ENCODE assay signal across 8 cellular contexts in the genomic region with DNA sequence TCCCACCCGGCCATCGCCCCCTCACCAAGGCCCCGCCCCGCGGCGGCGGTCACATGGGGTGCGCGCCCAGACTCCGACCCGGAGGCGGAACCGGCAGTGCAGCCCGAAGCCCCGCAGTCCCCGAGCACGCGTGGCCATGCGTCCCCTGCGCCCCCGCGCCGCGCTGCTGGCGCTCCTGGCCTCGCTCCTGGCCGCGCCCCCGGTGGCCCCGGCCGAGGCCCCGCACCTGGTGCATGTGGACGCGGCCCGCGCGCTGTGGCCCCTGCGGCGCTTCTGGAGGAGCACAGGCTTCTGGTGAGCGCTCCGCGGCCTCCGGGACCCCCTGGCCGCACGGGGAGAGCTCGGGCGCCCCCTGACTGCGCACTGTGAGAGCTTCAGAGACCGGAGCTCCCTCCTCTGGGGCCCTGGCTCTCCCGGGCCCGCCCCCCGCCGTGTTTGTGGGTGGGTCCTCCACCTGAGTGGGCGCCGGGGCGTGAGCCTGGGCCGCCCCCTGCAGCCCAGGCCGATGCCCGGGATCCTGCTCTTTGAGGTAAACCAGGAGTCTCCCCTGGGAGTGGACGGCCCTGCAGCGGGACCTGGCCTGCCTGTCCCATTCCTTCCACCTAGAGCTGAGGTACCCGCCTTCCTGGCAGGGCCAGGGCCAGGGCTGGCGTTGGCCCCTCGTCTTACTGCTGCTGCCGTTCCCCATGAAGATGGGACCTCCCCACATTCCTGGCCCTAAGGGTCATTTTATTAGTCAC. TPM values are rescaled to one million over a fixed set of nuclear protein-coding genes. Genes with fewer than 3 reads are reported as not detected.
A peak's percentile ranks its signal among the peaks of the same experiment; 100 is the strongest.
DNase-seq lines count a peak whose midpoint lies in the region; ATAC-seq and TF ChIP-seq lines count a peak whose summit lies in the region.

A gene (plus strand): TSS at position 96 of the 740 bp plus-strand sequence. CDS start 41 bp downstream, at position 137.

- peak; percentile 73 to 89 (median 81) for DNase-seq in CD4-positive, alpha-beta T cell
- no peak for DNase-seq in RWPE2 (ENCODE audit: low spot score)
- DNase-seq in activated effector memory CD4-positive, alpha-beta T cell treated with Interleukin-2 at 50 U/mL for 16 hours = peak; percentile 84
- peak; percentile 71 to 91 for DNase-seq in foreskin fibroblast
- DNase-seq in neural progenitor cell (ENCODE audit: low spot score) = peak; percentile 77

- H3K27me3 ChIP-seq in CD4-positive, alpha-beta T cell (ENCODE audit: control insufficient read depth, insufficient read depth, low read length) = no peaks in the 10 kb centered on the region
- no peaks in the 10 kb centered on the region for H3K27me3 ChIP-seq in RWPE2 (ENCODE audit: insufficient read depth, poor library complexity, severe bottlenecking)
- H3K27me3 ChIP-seq in neural progenitor cell = peaks cover 41% of the 10 kb centered on the region
- no peaks in the 10 kb centered on the region for H3K27me3 ChIP-seq in stomach smooth muscle (ENCODE audit: control insufficient read depth in 1 of 2, insufficient read depth in 2 of 2, low read length in 2 of 2)

- CTCF ChIA-PET in CD4-positive, alpha-beta T cell (lab: Charles Lee) = interaction anchor here (0.6 to 1.8 kb wide), 5 partner anchors 14 to 245 kb away, joined by 3 to 11 read pairs (median 3); a partner anchor contains a TSS

- H3K9me3 ChIP-seq in CD4-positive, alpha-beta T cell (ENCODE audit: control insufficient read depth, low read length) = no peaks in the 10 kb centered on the region
- H3K9me3 ChIP-seq in RWPE2 (ENCODE audit: severe bottlenecking) (no peaks in the 10 kb centered on the region), neural progenitor cell (ENCODE audit: low read depth) (no peaks in the 10 kb centered on the region), stomach smooth muscle (ENCODE audit: control insufficient read depth in 2 of 2, low read length in 2 of 2) (no peaks in the 10 kb centered on the region)

- peak within 1 kb of the TSS; percentile 94 for H3K4me3 Mint-ChIP-seq in CD4-positive, alpha-beta T cell
- H3K4me3 Mint-ChIP-seq in neural progenitor cell = peak within 1 kb of the TSS; percentile 89

- H3K4me3 ChIP-seq in RWPE2 (ENCODE audit: severe bottlenecking) (peak within 1 kb of the TSS; percentile 71), foreskin fibroblast (ENCODE audit: low read depth in 1 of 2, low read length in 2 of 2) (peak within 1 kb of the TSS; percentile 62 to 87), neural progenitor cell (peak within 1 kb of the TSS; percentile 53), stomach smooth muscle (ENCODE audit: low read length in 2 of 2) (peak within 1 kb of the TSS; percentile 81 to 91)

- POLR2A ChIA-PET in CD4-positive, alpha-beta T cell (lab: Charles Lee) = interaction anchor here (1.0 to 2.5 kb wide), 6 partner anchors 14 to 313 kb away, joined by 3 to 17 read pairs (median 4); a partner anchor contains a TSS

- peak; percentile 84 for ATAC-seq in CD4-positive, alpha-beta T cell (ENCODE audit: poor library complexity)
- ATAC-seq in GM19372 (IDR thresholded peaks at IDR 0.05; ENCODE audit: low read depth, unreplicated experiment) (peak; percentile 90), HG03571 (IDR thresholded peaks at IDR 0.05; ENCODE audit: unreplicated experiment) (peak; percentile 65), RWPE2 (ENCODE audit: low read depth) (peak; percentile 78)

- no peaks in the 10 kb centered on the region for H3K27me3 Mint-ChIP-seq in CD4-positive, alpha-beta T cell
- peaks cover 14% of the 10 kb centered on the region for H3K27me3 Mint-ChIP-seq in neural progenitor cell (ENCODE audit: insufficient read depth, low read depth)

- peak within 1 kb of the TSS; percentile 82 for H3K27ac Mint-ChIP-seq in CD4-positive, alpha-beta T cell
- peak within 1 kb of the TSS; percentile 96 for H3K27ac Mint-ChIP-seq in neural progenitor cell

- H3K4me1 Mint-ChIP-seq in CD4-positive, alpha-beta T cell (ENCODE audit: low read depth) = peaks cover 25% of the 10 kb centered on the region
- peaks cover 12% of the 10 kb centered on the region for H3K4me1 Mint-ChIP-seq in neural progenitor cell

- no peaks in the 10 kb centered on the region for H3K79me2 ChIP-seq in neural progenitor cell (ENCODE audit: low read depth)

- H3K36me3 Mint-ChIP-seq in CD4-positive, alpha-beta T cell (ENCODE audit: low read depth) = no peaks in the 10 kb centered on the region
- H3K36me3 Mint-ChIP-seq in neural progenitor cell = no peaks in the 10 kb centered on the region

- intact Hi-C loops in CD4-positive, alpha-beta T cell (cut with DNase I, micrococcal nuclease) = loop anchor here (1.0 to 10.0 kb wide), 7 partner anchors 14 to 742 kb away; a partner anchor contains a TSS

- H3K9ac ChIP-seq in neural progenitor cell = no peak within 1 kb of the TSS
- peak within 1 kb of the TSS; percentile 71 to 76 for H3K9ac ChIP-seq in stomach smooth muscle (ENCODE audit: low read length in 2 of 2)

- H3K27ac ChIP-seq in CD4-positive, alpha-beta T cell (ENCODE audit: low read depth, low read length) = peak within 1 kb of the TSS; percentile 46
- H3K27ac ChIP-seq in RWPE2 (ENCODE audit: poor library complexity, severe bottlenecking) (peak within 1 kb of the TSS; percentile 57), neural progenitor cell (no peak within 1 kb of the TSS), stomach smooth muscle (ENCODE audit: low read length) (no peak within 1 kb of the TSS)

- H2AFZ ChIP-seq in neural progenitor cell (replicated peaks) = peak within 1 kb of the TSS; percentile 75

- TF ChIP-seq CTCF in CD4-positive, alpha-beta T cell (IDR thresholded peaks at IDR 0.05) = peak; percentile 57
- peak; percentile 86 for TF ChIP-seq CTCF in RWPE2 (IDR thresholded peaks at IDR 0.05; ENCODE audit: poor library complexity, severe bottlenecking)
- TF ChIP-seq CTCF in foreskin fibroblast (IDR thresholded peaks at IDR 0.05; ENCODE audit: low read depth, low read length) = peak; percentile 44
- TF ChIP-seq CTCF in neural progenitor cell (IDR thresholded peaks at IDR 0.05) = peak; percentile 50

- H4K20me1 ChIP-seq in neural progenitor cell (ENCODE audit: low read depth) = no peaks in the 10 kb centered on the region

- H3K4me2 ChIP-seq in neural progenitor cell = peak within 1 kb of the TSS; percentile 80

- peaks cover 9% of the 10 kb centered on the region for H3K4me1 ChIP-seq in RWPE2 (ENCODE audit: insufficient read depth, poor library complexity, severe bottlenecking)
- peaks cover 14% of the 10 kb centered on the region for H3K4me1 ChIP-seq in neural progenitor cell
- H3K4me1 ChIP-seq in stomach smooth muscle (ENCODE audit: control insufficient read depth, insufficient read depth, low read length) = peaks cover 19% of the 10 kb centered on the region

- no peaks in the 10 kb centered on the region for H3K9me3 Mint-ChIP-seq in CD4-positive, alpha-beta T cell
- no peaks in the 10 kb centered on the region for H3K9me3 Mint-ChIP-seq in neural progenitor cell

- H3K36me3 ChIP-seq in RWPE2 (ENCODE audit: low read depth) (no peaks in the 10 kb centered on the region), neural progenitor cell (no peaks in the 10 kb centered on the region), stomach smooth muscle (ENCODE audit: control insufficient read depth in 2 of 2, insufficient read depth in 2 of 2, low read length in 2 of 2) (peaks cover 0 to 4% of the 10 kb centered on the region in 2 donors)

- H3F3A ChIP-seq in neural progenitor cell (ENCODE audit: low read depth) = peaks cover 14% of the 10 kb centered on the region

RNA-seq across cellular contexts. Expression of the gene that starts here (rescaled TPM):
- 10 to 100 TPM; 70.2 to 77.8 TPM for total RNA-seq in CD4-positive, alpha-beta T cell
- 0.47 and 10.7 TPM in 2 replicates for total RNA-seq in neural progenitor cell (ENCODE audit: low replicate concordance)

Comparison
In these comparisons a context has a peak if more than half of its experiments do, and no peak if none do; other contexts are left out.
1. H3K27ac ChIP-seq: peak in CD4-positive, alpha-beta T cell (single experiment) and RWPE2 (single experiment); none in neural progenitor cell (single experiment) and stomach smooth muscle (single experiment).
2. Peak in every context shown above with its lines, with median percentiles within 50 percentile points of each other: ATAC-seq, CTCF ChIP-seq and H3K4me3 ChIP-seq.